In genomic region chr19:12675940-12676339, GRCh38 we compare ENCODE assay signal across 16 cellular contexts. TPM values are rescaled to one million over a fixed set of nuclear protein-coding genes. Genes with fewer than 3 reads are reported as not detected.
DNase-seq lines count a peak whose midpoint lies in the region; ATAC-seq, FAIRE-seq and TF ChIP-seq lines count a peak whose summit lies in the region.
"Had no signal": no experiment of that assay in that cellular context is flagged by ENCODE, and none has a peak within 500 bp of the region (broad histone marks: within the 10 kb centered on the region; RNA-seq: fewer than 3 reads in every experiment).

No MANE protein-coding gene starts in this region.

- H3K79me2 ChIP-seq in GM23338 (replicated peaks; ENCODE audit: insufficient read depth) = peaks cover 12% of the 10 kb centered on the region
- H3K79me2 ChIP-seq in K562 (ENCODE audit: control insufficient read depth, insufficient read depth, low read length) = peaks cover 12% of the 10 kb centered on the region
- H3K79me2 ChIP-seq in MM.1S (ENCODE audit: low read length) = peaks cover 36% of the 10 kb centered on the region

- H3K9me2 ChIP-seq in GM23338 (ENCODE audit: insufficient read depth) (no peaks in the 10 kb centered on the region), MM.1S (replicated peaks; ENCODE audit: insufficient read depth, low read length) (no peaks in the 10 kb centered on the region)

- WGBS in K562 (ENCODE audit: insufficient coverage, low coverage, missing lambda C conversion rate) = 78% methylated on average over 14 of the region's 15 CpGs

- TF ChIP-seq CTCF in GM23338 (conservative IDR thresholded peaks at IDR 0.05; ENCODE audit: low read depth in 2 of 2) (no peak), K562 (IDR thresholded peaks at IDR 0.05 in 2 of 3, conservative IDR thresholded peaks at IDR 0.05 in 1 of 3; ENCODE audit: insufficient read depth in 2 of 3, low read depth in 1 of 3, low read length in 3 of 3) (no peak), progenitor cell of endocrine pancreas (IDR thresholded peaks at IDR 0.05; ENCODE audit: unreplicated experiment) (no peak), MM.1S (IDR thresholded peaks at IDR 0.05; ENCODE audit: low read length) (no peak)

- in situ Hi-C loops in K562 (cut with MboI) = loop anchor here (10.0 kb wide), 1 partner anchor 471 kb away; no protein-coding TSS in a partner anchor

- POLR2A ChIA-PET in K562 (lab: Yijun Ruan, JAX) = interaction anchor here (1.0 to 1.6 kb wide), 2 partner anchors 10 kb away, joined by 3 to 5 read pairs; partner anchors contain the start of genes MAN2B1 and WDR83

- no peaks in the 10 kb centered on the region for H3K4me1 ChIP-seq in GM23338 (ENCODE audit: insufficient read depth)
- H3K4me1 ChIP-seq in K562 (replicated peaks in 1 of 2; ENCODE audit: control insufficient read depth in 2 of 2, insufficient read depth in 2 of 2, low read length in 2 of 2) = peaks cover 0 to 22% of the 10 kb centered on the region in 2 experiments; a peak in 3 of 5 replicates
- H3K4me1 ChIP-seq in MM.1S (ENCODE audit: low read length) = no peaks in the 10 kb centered on the region

- peaks cover 35% of the 10 kb centered on the region for H3F3A ChIP-seq in GM23338 (replicated peaks; ENCODE audit: low read depth)
- peaks cover 7% of the 10 kb centered on the region; the same call in 1 of the 2 replicates for H3F3A ChIP-seq in MM.1S (ENCODE audit: insufficient read depth, low read length)

- H3K27me3 ChIP-seq in GM23338 (ENCODE audit: insufficient read depth) (no peaks in the 10 kb centered on the region), K562 (ENCODE audit: control insufficient read depth in 2 of 2, insufficient read depth in 2 of 2, low read length in 2 of 2) (no peaks in the 10 kb centered on the region), MM.1S (replicated peaks; ENCODE audit: insufficient read depth, low read length) (no peaks in the 10 kb centered on the region)
- H3K27me3 ChIP-seq: Peyer's patch had no signal

- H3K4me3 Mint-ChIP-seq in activated T-cell treated with anti-CD3 and anti-CD28 coated beads, Interleukin-2, amount 50 U/mL, for 72 hours = no peak overlapping the region
- no peak overlapping the region for H3K4me3 Mint-ChIP-seq in GM23338
- H3K4me3 Mint-ChIP-seq in progenitor cell of endocrine pancreas (ENCODE audit: low read depth) = no peak overlapping the region

- FAIRE-seq in K562 (lab: Jason Lieb, UNC) = no peak
- FAIRE-seq in urothelium cell line (lab: Jason Lieb, UNC) = no peak

- no peak for DNase-seq in activated T-cell treated with anti-CD3 and anti-CD28 coated beads, Interleukin-2, amount 50 U/mL, for 72 hours
- DNase-seq in activated T-cell treated with anti-CD3 and anti-CD28 coated beads for 4 hours (no peak), GM23338 (ENCODE audit: low spot score) (no peak), K562 (ENCODE audit: extremely low read depth in 1 of 4, low spot score in 3 of 4) (no peak), progenitor cell of endocrine pancreas (ENCODE audit: low spot score, unreplicated experiment) (no peak), MM.1S (no peak), urothelium cell line (ENCODE audit: low spot score) (no peak), T-helper 2 cell (no peak)
- DNase-seq: NCI-H524 treated with DMSO at 0.1 percent for 48 hours, SIG-M5 had no signal

- intact Hi-C loops in K562 (cut with micrococcal nuclease) = no loop called here

- H3K36me3 ChIP-seq in GM23338 (ENCODE audit: insufficient read depth) = peaks cover 31% of the 10 kb centered on the region; the same call in 1 of the 2 replicates
- H3K36me3 ChIP-seq in K562 (ENCODE audit: control insufficient read depth, insufficient read depth, low read length) = peaks cover 78% of the 10 kb centered on the region
- peaks cover 10% of the 10 kb centered on the region; the same call in 1 of the 2 replicates for H3K36me3 ChIP-seq in MM.1S (replicated peaks; ENCODE audit: insufficient read depth, low read length)

- peaks cover 42% of the 10 kb centered on the region for H3K4me1 Mint-ChIP-seq in activated T-cell treated with anti-CD3 and anti-CD28 coated beads, Interleukin-2, amount 50 U/mL, for 72 hours (ENCODE audit: low read depth)
- H3K4me1 Mint-ChIP-seq in GM23338 (peaks cover 1% of the 10 kb centered on the region), progenitor cell of endocrine pancreas (ENCODE audit: low read depth) (peaks cover 4% of the 10 kb centered on the region)

- H3K9ac ChIP-seq in K562 (ENCODE audit: insufficient read depth in 1 of 2, low read depth in 2 of 2, low read length in 2 of 2) = 0 out of 4 replicates have a peak overlapping the region, but pooled peaks of 1 of the 2 experiments have one; percentile 53
- no peak overlapping the region for H3K9ac ChIP-seq in MM.1S (ENCODE audit: low read length)

- H3K9me1 ChIP-seq in K562 (ENCODE audit: control insufficient read depth, insufficient read depth, low read length) = no peaks in the 10 kb centered on the region

- CTCF ChIA-PET in K562 (lab: Yijun Ruan, JAX; ENCODE audit: low intra/inter-chr PET ratio) = interaction anchor here (0.7 kb wide), 1 partner anchor 171 kb away, joined by 3 read pairs; no protein-coding TSS in a partner anchor

- H3K4me2 ChIP-seq in GM23338 = no peak overlapping the region
- no peak overlapping the region for H3K4me2 ChIP-seq in K562 (ENCODE audit: insufficient read depth, low read length)
- no peak overlapping the region for H3K4me2 ChIP-seq in MM.1S (ENCODE audit: low read depth, low read length)

- peaks cover 16 to 35% of the 10 kb centered on the region in 2 donors for H3K36me3 Mint-ChIP-seq in activated T-cell treated with anti-CD3 and anti-CD28 coated beads, Interleukin-2, amount 50 U/mL, for 72 hours (ENCODE audit: insufficient read depth in 2 of 2)
- peaks cover 79% of the 10 kb centered on the region for H3K36me3 Mint-ChIP-seq in GM23338 (ENCODE audit: low read depth)
- peaks cover 25% of the 10 kb centered on the region for H3K36me3 Mint-ChIP-seq in progenitor cell of endocrine pancreas (ENCODE audit: insufficient read depth)

- TF ChIP-seq RAD21 in K562 (CRISPR knock-in tag; conservative IDR thresholded peaks at IDR 0.05 in 1 of 2, IDR thresholded peaks at IDR 0.05 in 1 of 2) = no peak

- TF ChIP-seq POLR2A in K562 (conservative IDR thresholded peaks at IDR 0.05) = 0 out of 2 replicates have a peak, but pooled peaks have one; percentile 1

- no TSS peak for BruUV-seq in K562 (replicated peaks; lab: Mats Ljungman, UMichigan)

- H3K4me3 ChIP-seq in GM23338 = no peak overlapping the region
- H3K4me3 ChIP-seq in K562 = no peak overlapping the region
- H3K4me3 ChIP-seq in MM.1S (ENCODE audit: low read length) = no peak overlapping the region
- H3K4me3 ChIP-seq: Peyer's patch had no signal

- no peak overlapping the region for H3K27ac ChIP-seq in GM23338 (ENCODE audit: low read depth)
- no peak overlapping the region for H3K27ac ChIP-seq in K562 (ENCODE audit: extremely low read depth, low read depth, low read length)
- no peak overlapping the region for H3K27ac ChIP-seq in MM.1S (ENCODE audit: low read length)
- H3K27ac ChIP-seq: Peyer's patch had no signal

- no peaks in the 10 kb centered on the region for H3K27me3 Mint-ChIP-seq in activated T-cell treated with anti-CD3 and anti-CD28 coated beads, Interleukin-2, amount 50 U/mL, for 72 hours (ENCODE audit: low read depth)
- H3K27me3 Mint-ChIP-seq in GM23338 (ENCODE audit: insufficient read depth, low read depth, poor library complexity) (peaks cover 30% of the 10 kb centered on the region), progenitor cell of endocrine pancreas (no peaks in the 10 kb centered on the region)
- H3K27me3 Mint-ChIP-seq: CD8-positive, alpha-beta memory T cell had no signal

- TF ChIP-seq EP300 in K562 (IDR thresholded peaks at IDR 0.05; ENCODE audit: low read length) = no peak

- peak overlapping the region; percentile 7 for H3K27ac Mint-ChIP-seq in activated T-cell treated with anti-CD3 and anti-CD28 coated beads, Interleukin-2, amount 50 U/mL, for 72 hours
- H3K27ac Mint-ChIP-seq in GM23338 (peak overlapping the region; percentile 77; the same call in 1 of the 2 replicates), progenitor cell of endocrine pancreas (peak overlapping the region; percentile 88)
- H3K27ac Mint-ChIP-seq: HFFc6 had no signal

- no peak for ATAC-seq in activated T-cell treated with anti-CD3 and anti-CD28 coated beads, Interleukin-2, amount 50 U/mL, for 72 hours (replicated peaks in 1 of 2)
- no peak for ATAC-seq in GM23338
- ATAC-seq in K562 = no peak

- H4K20me1 ChIP-seq in GM23338 (replicated peaks; ENCODE audit: insufficient read depth) (peaks cover 13% of the 10 kb centered on the region), K562 (replicated peaks; ENCODE audit: control insufficient read depth, insufficient read depth, low read length) (no peaks in the 10 kb centered on the region; the same call in none of the 2 replicates), MM.1S (ENCODE audit: insufficient read depth, low read length) (0 out of 2 replicates have a peak, but pooled peaks cover 5% of the 10 kb centered on the region)

- H2AFZ ChIP-seq in GM23338 = no peak overlapping the region
- no peak overlapping the region for H2AFZ ChIP-seq in K562 (ENCODE audit: low read depth, low read length)
- H2AFZ ChIP-seq in MM.1S (ENCODE audit: low read length) = no peak overlapping the region

- no peaks in the 10 kb centered on the region for H3K9me3 ChIP-seq in K562 (replicated peaks; ENCODE audit: control insufficient read depth, insufficient read depth, low read depth, low read length)
- no peaks in the 10 kb centered on the region for H3K9me3 ChIP-seq in MM.1S (replicated peaks; ENCODE audit: insufficient read depth, low read length)
- H3K9me3 ChIP-seq: Peyer's patch had no signal

- H3K9me3 Mint-ChIP-seq in activated T-cell treated with anti-CD3 and anti-CD28 coated beads, Interleukin-2, amount 50 U/mL, for 72 hours = no peaks in the 10 kb centered on the region
- H3K9me3 Mint-ChIP-seq in GM23338 (peaks cover 1% of the 10 kb centered on the region; the same call in 2 of the 3 replicates), progenitor cell of endocrine pancreas (ENCODE audit: low read depth) (no peaks in the 10 kb centered on the region)
- H3K9me3 Mint-ChIP-seq: CD8-positive, alpha-beta memory T cell; HFFc6 had no signal

RNA-seq across cellular contexts. Expression of gene DHPS, which starts 5.7 kb away (rescaled TPM):
- 100 to 1,000 TPM; 140 to 150 TPM for total RNA-seq in activated T-cell treated with anti-CD3 and anti-CD28 coated beads, Interleukin-2, amount 50 U/mL, for 72 hours
- 126 and 141 TPM in 2 replicates for total RNA-seq in GM23338 (2014; rRNA removed; shearing (Covaris generic))
- polyA plus RNA-seq in GM23338 (2016; fragmentation: Nextera tagmentation; extraction: Ambion mirVana) = 85.4 and 107 TPM in 2 replicates
- total RNA-seq in K562 (2011; cell fraction: chromatin; rRNA removed; ENCODE audit: low replicate concordance) = 194 and 333 TPM in 2 replicates
- total RNA-seq in K562 (2011; cell fraction: nucleolus; rRNA removed) = 225 and 240 TPM in 2 replicates
- 169 and 186 TPM in 2 replicates for total RNA-seq in K562 (2011; cell fraction: nucleoplasm; rRNA removed)
- total RNA-seq in K562 (2014; rRNA removed) = 90.2 and 99.2 TPM in 2 replicates
- 55.7 and 56.5 TPM in 2 replicates for total RNA-seq in K562 (2014; rRNA removed; fragmentation: Illumina TruSeq; extraction: Trizol)
- 61.0 and 62.6 TPM in 2 replicates for total RNA-seq in K562 (2015; rRNA removed; fragmentation: Illumina TruSeq; extraction: Trizol)
- 94.8 and 98.8 TPM in 2 replicates for total RNA-seq in K562 (2021)
- polyA plus RNA-seq in K562 (2011; rRNA removed) = 81.0 and 120 TPM in 2 replicates
- polyA plus RNA-seq in K562 (2011; cell fraction: cytosol; rRNA removed) = 115 and 125 TPM in 2 replicates
- polyA plus RNA-seq in K562 (2011; cell fraction: nucleus; rRNA removed) = 302 and 412 TPM in 2 replicates
- polyA plus RNA-seq in K562 (2012) = 88.5 and 115 TPM in 2 replicates
- 79.9 and 80.2 TPM in 2 replicates for polyA plus RNA-seq in K562 (2014; fragmentation: Illumina TruSeq; extraction: Trizol)
- 10 to 100 TPM; 47.1 to 54.1 TPM for polyA plus RNA-seq in K562 (2014; fragmentation: Nextera tagmentation; extraction: Ambion mirVana)
- polyA plus RNA-seq in K562 (2014; rRNA removed) = 102 and 110 TPM in 2 replicates
- polyA minus RNA-seq in K562 (2011; rRNA and poly(A)+ RNA removed) = 69.4 and 78.7 TPM in 2 replicates
- 37.6 and 59.2 TPM in 2 replicates for polyA minus RNA-seq in K562 (2011; cell fraction: cytosol; rRNA and poly(A)+ RNA removed)
- polyA minus RNA-seq in K562 (2011; cell fraction: nucleus; rRNA and poly(A)+ RNA removed) = 49.7 and 82.8 TPM in 2 replicates
- total RNA-seq in progenitor cell of endocrine pancreas = 92.0 and 106 TPM in 2 replicates

RNA-seq across cellular contexts. Expression of gene WDR83, which starts 9.3 kb away (rescaled TPM):
- 10 to 100 TPM; 18.4 to 24.0 TPM for total RNA-seq in activated T-cell treated with anti-CD3 and anti-CD28 coated beads, Interleukin-2, amount 50 U/mL, for 72 hours
- 12.5 and 31.6 TPM in 2 replicates for total RNA-seq in GM23338 (2014; rRNA removed; shearing (Covaris generic))
- polyA plus RNA-seq in GM23338 (2016; fragmentation: Nextera tagmentation; extraction: Ambion mirVana) (18.5 and 18.6 TPM in 2 replicates), K562 (2011; rRNA removed) (4.2 and 4.7 TPM in 2 replicates), K562 (2014; fragmentation: Illumina TruSeq; extraction: Trizol) (3.9 and 9.8 TPM in 2 replicates), K562 (2014; fragmentation: Nextera tagmentation; extraction: Ambion mirVana) (1 to 10 TPM in 1 of 2 experiments, under 1 TPM in 1; 0.52 to 2.9 TPM), K562 (2014; rRNA removed) (13.9 and 17.5 TPM in 2 replicates)
- total RNA-seq in K562 (2011; cell fraction: chromatin; rRNA removed; ENCODE audit: low replicate concordance) = 11.3 and 29.1 TPM in 2 replicates
- total RNA-seq in K562 (2011; cell fraction: nucleolus; rRNA removed) = 26.8 and 27.0 TPM in 2 replicates
- 13.4 and 19.2 TPM in 2 replicates for total RNA-seq in K562 (2011; cell fraction: nucleoplasm; rRNA removed)
- total RNA-seq in K562 (2014; rRNA removed) (19.7 and 21.3 TPM in 2 replicates), K562 (2014; rRNA removed; fragmentation: Illumina TruSeq; extraction: Trizol) (3.1 and 4.0 TPM in 2 replicates), K562 (2015; rRNA removed; fragmentation: Illumina TruSeq; extraction: Trizol) (9.3 and 9.5 TPM in 2 replicates), K562 (2021) (16.7 and 17.7 TPM in 2 replicates), progenitor cell of endocrine pancreas (16.3 and 17.2 TPM in 2 replicates)
- 7.6 and 13.2 TPM in 2 replicates for polyA plus RNA-seq in K562 (2011; cell fraction: cytosol; rRNA removed)
- polyA plus RNA-seq in K562 (2011; cell fraction: nucleus; rRNA removed) = 9.2 and 15.7 TPM in 2 replicates
- polyA plus RNA-seq in K562 (2012) = 11.6 and 12.0 TPM in 2 replicates
- 3.3 and 3.6 TPM in 2 replicates for polyA minus RNA-seq in K562 (2011; rRNA and poly(A)+ RNA removed)
- polyA minus RNA-seq in K562 (2011; cell fraction: cytosol; rRNA and poly(A)+ RNA removed) = 3.4 and 9.1 TPM in 2 replicates
- polyA minus RNA-seq in K562 (2011; cell fraction: nucleus; rRNA and poly(A)+ RNA removed) = 9.2 and 11.2 TPM in 2 replicates

RNA-seq across cellular contexts. Expression of gene MAN2B1, which starts 9.4 kb away (rescaled TPM):
- total RNA-seq in activated T-cell treated with anti-CD3 and anti-CD28 coated beads, Interleukin-2, amount 50 U/mL, for 72 hours = 100 to 1,000 TPM in 1 of 2 donors, 10 to 100 TPM in 1; 75.8 to 109 TPM
- 60.8 and 73.8 TPM in 2 replicates for total RNA-seq in GM23338 (2014; rRNA removed; shearing (Covaris generic))
- polyA plus RNA-seq in GM23338 (2016; fragmentation: Nextera tagmentation; extraction: Ambion mirVana) = 33.2 and 39.2 TPM in 2 replicates
- total RNA-seq in K562 (2011; cell fraction: chromatin; rRNA removed; ENCODE audit: low replicate concordance) = 35.1 and 100 TPM in 2 replicates
- total RNA-seq in K562 (2011; cell fraction: nucleolus; rRNA removed) = 56.7 and 73.5 TPM in 2 replicates
- total RNA-seq in K562 (2011; cell fraction: nucleoplasm; rRNA removed) = 48.1 and 50.2 TPM in 2 replicates
- 19.3 and 21.6 TPM in 2 replicates for total RNA-seq in K562 (2014; rRNA removed)
- 5.3 and 6.6 TPM in 2 replicates for total RNA-seq in K562 (2014; rRNA removed; fragmentation: Illumina TruSeq; extraction: Trizol)
- total RNA-seq in K562 (2015; rRNA removed; fragmentation: Illumina TruSeq; extraction: Trizol) = 10.1 and 11.6 TPM in 2 replicates
- total RNA-seq in K562 (2021) = 33.8 and 34.0 TPM in 2 replicates
- 8.1 and 12.5 TPM in 2 replicates for polyA plus RNA-seq in K562 (2011; rRNA removed)
- polyA plus RNA-seq in K562 (2011; cell fraction: cytosol; rRNA removed) = 14.8 and 16.0 TPM in 2 replicates
- polyA plus RNA-seq in K562 (2011; cell fraction: nucleus; rRNA removed) = 28.1 and 46.7 TPM in 2 replicates
- 27.2 and 62.0 TPM in 2 replicates for polyA plus RNA-seq in K562 (2012)
- polyA plus RNA-seq in K562 (2014; fragmentation: Illumina TruSeq; extraction: Trizol) = 11.4 and 18.0 TPM in 2 replicates
- under 1 TPM; 0.59 to 0.63 TPM for polyA plus RNA-seq in K562 (2014; fragmentation: Nextera tagmentation; extraction: Ambion mirVana)
- polyA plus RNA-seq in K562 (2014; rRNA removed) = 14.2 and 14.7 TPM in 2 replicates
- polyA minus RNA-seq in K562 (2011; rRNA and poly(A)+ RNA removed) = 5.9 and 7.1 TPM in 2 replicates
- polyA minus RNA-seq in K562 (2011; cell fraction: cytosol; rRNA and poly(A)+ RNA removed) = 16.4 and 27.7 TPM in 2 replicates
- polyA minus RNA-seq in K562 (2011; cell fraction: nucleus; rRNA and poly(A)+ RNA removed) = 15.1 and 18.4 TPM in 2 replicates
- total RNA-seq in progenitor cell of endocrine pancreas = 115 and 120 TPM in 2 replicates

RNA-seq across cellular contexts. Expression of gene GNG14, which starts 11.9 kb away (rescaled TPM):
- not detected for total RNA-seq in activated T-cell treated with anti-CD3 and anti-CD28 coated beads, Interleukin-2, amount 50 U/mL, for 72 hours
- total RNA-seq in GM23338 (2014; rRNA removed; shearing (Covaris generic)) = not detected in 2 replicates
- not detected in 2 replicates for polyA plus RNA-seq in GM23338 (2016; fragmentation: Nextera tagmentation; extraction: Ambion mirVana)
- total RNA-seq in K562 (2011; cell fraction: chromatin; rRNA removed; ENCODE audit: low replicate concordance) = not detected in 2 replicates
- total RNA-seq in K562 (2011; cell fraction: nucleolus; rRNA removed) = not detected in 2 replicates
- not detected in 2 replicates for total RNA-seq in K562 (2011; cell fraction: nucleoplasm; rRNA removed)
- not detected in 2 replicates for total RNA-seq in K562 (2014; rRNA removed)
- total RNA-seq in K562 (2014; rRNA removed; fragmentation: Illumina TruSeq; extraction: Trizol) = not detected in 2 replicates
- not detected in 2 replicates for total RNA-seq in K562 (2015; rRNA removed; fragmentation: Illumina TruSeq; extraction: Trizol)
- not detected in 2 replicates for total RNA-seq in K562 (2021)
- polyA plus RNA-seq in K562 (2011; rRNA removed) = not detected in 2 replicates
- polyA plus RNA-seq in K562 (2011; cell fraction: cytosol; rRNA removed) = not detected in 2 replicates
- polyA plus RNA-seq in K562 (2011; cell fraction: nucleus; rRNA removed) = not detected in 2 replicates
- polyA plus RNA-seq in K562 (2012) = 0.91 TPM in 1 of 2 replicates, not detected in the other
- not detected in 2 replicates for polyA plus RNA-seq in K562 (2014; fragmentation: Illumina TruSeq; extraction: Trizol)
- polyA plus RNA-seq in K562 (2014; fragmentation: Nextera tagmentation; extraction: Ambion mirVana) = not detected
- polyA plus RNA-seq in K562 (2014; rRNA removed) = not detected in 2 replicates
- polyA minus RNA-seq in K562 (2011; rRNA and poly(A)+ RNA removed) = not detected in 2 replicates
- polyA minus RNA-seq in K562 (2011; cell fraction: cytosol; rRNA and poly(A)+ RNA removed) = not detected in 2 replicates
- not detected in 2 replicates for polyA minus RNA-seq in K562 (2011; cell fraction: nucleus; rRNA and poly(A)+ RNA removed)
- total RNA-seq in progenitor cell of endocrine pancreas = not detected in 2 replicates
- total RNA-seq: CD8-positive, alpha-beta memory T cell; H4; HFFc6; LHCN-M2; Peyer's patch had no signal
- polyA plus RNA-seq: BJ; CD8-positive, alpha-beta memory T cell had no signal

RNA-seq across cellular contexts. Expression of gene FBXW9, which starts 20.5 kb away (rescaled TPM):
- total RNA-seq in activated T-cell treated with anti-CD3 and anti-CD28 coated beads, Interleukin-2, amount 50 U/mL, for 72 hours = 1 to 10 TPM; 3.5 to 6.9 TPM
- total RNA-seq in GM23338 (2014; rRNA removed; shearing (Covaris generic)) = 12.3 and 19.4 TPM in 2 replicates
- polyA plus RNA-seq in GM23338 (2016; fragmentation: Nextera tagmentation; extraction: Ambion mirVana) (6.6 and 8.2 TPM in 2 replicates), K562 (2011; rRNA removed) (9.4 and 12.4 TPM in 2 replicates), K562 (2014; fragmentation: Illumina TruSeq; extraction: Trizol) (3.6 and 9.1 TPM in 2 replicates), K562 (2014; fragmentation: Nextera tagmentation; extraction: Ambion mirVana) (1 to 10 TPM in 1 of 2 experiments, under 1 TPM in 1; 0.23 to 1.3 TPM), K562 (2014; rRNA removed) (19.0 and 21.7 TPM in 2 replicates)
- 11.4 and 40.7 TPM in 2 replicates for total RNA-seq in K562 (2011; cell fraction: chromatin; rRNA removed; ENCODE audit: low replicate concordance)
- 34.7 and 36.7 TPM in 2 replicates for total RNA-seq in K562 (2011; cell fraction: nucleolus; rRNA removed)
- total RNA-seq in K562 (2011; cell fraction: nucleoplasm; rRNA removed) = 15.4 and 18.0 TPM in 2 replicates
- total RNA-seq in K562 (2014; rRNA removed) (15.9 and 18.0 TPM in 2 replicates), K562 (2014; rRNA removed; fragmentation: Illumina TruSeq; extraction: Trizol) (2.0 TPM in 2 replicates), K562 (2015; rRNA removed; fragmentation: Illumina TruSeq; extraction: Trizol) (6.0 and 6.2 TPM in 2 replicates), K562 (2021) (16.8 and 17.3 TPM in 2 replicates), progenitor cell of endocrine pancreas (14.6 and 15.1 TPM in 2 replicates)
- 21.1 and 44.6 TPM in 2 replicates for polyA plus RNA-seq in K562 (2011; cell fraction: cytosol; rRNA removed)
- polyA plus RNA-seq in K562 (2011; cell fraction: nucleus; rRNA removed) = 48.4 and 77.6 TPM in 2 replicates
- 9.1 and 13.6 TPM in 2 replicates for polyA plus RNA-seq in K562 (2012)
- 2.8 and 3.4 TPM in 2 replicates for polyA minus RNA-seq in K562 (2011; rRNA and poly(A)+ RNA removed)
- polyA minus RNA-seq in K562 (2011; cell fraction: cytosol; rRNA and poly(A)+ RNA removed) = 7.5 and 10.9 TPM in 2 replicates
- 10.2 and 10.4 TPM in 2 replicates for polyA minus RNA-seq in K562 (2011; cell fraction: nucleus; rRNA and poly(A)+ RNA removed)

Comparison
In these comparisons a context has a peak if more than half of its experiments do, and no peak if none do; other contexts are left out.
1. H3K27ac Mint-ChIP-seq: peak in every context shown above with its lines; median percentile 88 in progenitor cell of endocrine pancreas; 77 in GM23338; 7 in activated T-cell treated with anti-CD3 and anti-CD28 coated beads, Interleukin-2, amount 50 U/mL, for 72 hours.